8 cellular contexts compared by ENCODE assay signal in the genomic region with DNA sequence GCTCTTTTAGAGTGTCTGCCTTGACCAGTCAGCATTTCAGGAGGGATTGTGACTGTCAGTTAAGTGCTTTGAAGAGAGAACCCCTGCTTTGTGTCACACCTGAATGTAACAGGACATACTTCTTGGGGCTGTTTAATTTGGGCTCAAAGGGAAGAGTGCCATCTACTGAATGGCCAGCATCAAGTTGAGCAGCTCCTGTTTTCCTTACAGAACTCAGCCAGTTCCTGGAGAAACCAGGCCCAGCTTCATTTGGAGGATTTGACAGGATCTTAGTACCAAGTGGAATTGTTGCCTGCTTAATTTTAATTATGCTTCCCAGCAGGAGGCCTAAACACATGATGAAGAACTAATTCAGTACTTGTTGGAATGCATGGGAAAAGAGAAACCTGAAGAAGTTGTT. TPM values are rescaled to one million over a fixed set of nuclear protein-coding genes. Genes with fewer than 3 reads are reported as not detected.
DNase-seq lines count a peak whose midpoint lies in the region; ATAC-seq and TF ChIP-seq lines count a peak whose summit lies in the region.

No MANE protein-coding gene starts in this region.

- H3K79me2 ChIP-seq in DND-41 (ENCODE audit: insufficient read depth, low read length): peaks cover 97% of the 10 kb centered on the region
- H3K79me2 ChIP-seq in Loucy (ENCODE audit: insufficient read depth, low read length): peaks cover 99% of the 10 kb centered on the region

- peaks cover 0 to 22% (median 6%) of the 10 kb centered on the region in 3 donors for H3K36me3 Mint-ChIP-seq in naive thymus-derived CD8-positive, alpha-beta T cell

- peaks cover 35 to 93% (median 90%) of the 10 kb centered on the region in 4 donors for H3K4me1 Mint-ChIP-seq in naive thymus-derived CD8-positive, alpha-beta T cell

- H4K20me1 ChIP-seq in DND-41 (ENCODE audit: insufficient read depth, low read length) (peaks cover 68% of the 10 kb centered on the region), Loucy (ENCODE audit: insufficient read depth, low read length, poor library complexity, severe bottlenecking) (peaks cover 63% of the 10 kb centered on the region)

- H3K4me3 Mint-ChIP-seq in naive thymus-derived CD8-positive, alpha-beta T cell: peak overlapping the region in 8 of 10 donors; percentile 6 to 72 (median 62)

- H3F3A ChIP-seq in Loucy (ENCODE audit: low read depth): no peaks in the 10 kb centered on the region

- H3K9me3 ChIP-seq in DND-41 (ENCODE audit: insufficient read depth, low read length, severe bottlenecking): no peaks in the 10 kb centered on the region
- no peaks in the 10 kb centered on the region for H3K9me3 ChIP-seq in Loucy (ENCODE audit: insufficient read depth, low read depth, low read length)

- ATAC-seq in DND-41 (ENCODE audit: insufficient read depth, low read depth): no peak
- peak in 1 of 2 donors; percentile 26 for ATAC-seq in naive thymus-derived CD8-positive, alpha-beta T cell

- no peak overlapping the region for H3K4me2 ChIP-seq in DND-41 (ENCODE audit: insufficient read depth, low read length)
- H3K4me2 ChIP-seq in Loucy (ENCODE audit: low read depth, low read length, poor library complexity, severe bottlenecking): peak overlapping the region; percentile 37

- DNase-seq in DND-41: no peak
- peak; percentile 45 for DNase-seq in ecto neural progenitor cell (ENCODE audit: low spot score)
- no peak for DNase-seq in naive thymus-derived CD8-positive, alpha-beta T cell
- DNase-seq in NK-92 treated with Interleukin-12 subunit alpha and Interleukin-12 subunit beta, amount 100 ng/mL, for 24 hours (lab: John Stamatoyannopoulos, UW): no peak
- no peak for DNase-seq in SHP77 (lab: John Stamatoyannopoulos, UW)
- DNase-seq in hepatic stellate cell (ENCODE audit: low spot score): no peak
- no peak for DNase-seq in COLO829 (ENCODE audit: low spot score)

- peak overlapping the region; percentile 40 to 91 (median 74) for H3K27ac Mint-ChIP-seq in naive thymus-derived CD8-positive, alpha-beta T cell

- H3K4me3 ChIP-seq in DND-41 (ENCODE audit: low read depth in 1 of 2, low read length in 2 of 2) (no peak overlapping the region), Loucy (ENCODE audit: low read length, poor library complexity, severe bottlenecking) (no peak overlapping the region)

- H3K9me3 Mint-ChIP-seq in naive thymus-derived CD8-positive, alpha-beta T cell: no peaks in the 10 kb centered on the region

- H2AFZ ChIP-seq in DND-41 (ENCODE audit: low read depth, low read length) (no peak overlapping the region), Loucy (ENCODE audit: low read length) (no peak overlapping the region)

- no peak overlapping the region for H3K27ac ChIP-seq in DND-41 (ENCODE audit: low read length)

- POLR2A ChIA-PET in naive thymus-derived CD8-positive, alpha-beta T cell (lab: Charles Lee): interaction anchor here (1.2 kb wide), 1 partner anchor 79 kb away, joined by 3 read pairs; no protein-coding TSS in a partner anchor

- H3K4me1 ChIP-seq in DND-41 (ENCODE audit: insufficient read depth, low read length) (peaks cover 13% of the 10 kb centered on the region), Loucy (ENCODE audit: insufficient read depth, low read length, poor library complexity, severe bottlenecking) (peaks cover 60% of the 10 kb centered on the region)

- H3K27me3 ChIP-seq in DND-41 (ENCODE audit: insufficient read depth, low read length, poor library complexity) (no peaks in the 10 kb centered on the region), Loucy (ENCODE audit: insufficient read depth, low read length, poor library complexity, severe bottlenecking) (no peaks in the 10 kb centered on the region)

- H3K36me3 ChIP-seq in DND-41 (ENCODE audit: insufficient read depth, low read length) (no peaks in the 10 kb centered on the region), Loucy (ENCODE audit: insufficient read depth, low read length) (no peaks in the 10 kb centered on the region)

- H3K9me2 ChIP-seq in Loucy (replicated peaks; ENCODE audit: low read depth, low read length): no peaks in the 10 kb centered on the region

- H3K9ac ChIP-seq in DND-41 (ENCODE audit: low read depth, low read length) (no peak overlapping the region), Loucy (ENCODE audit: low read depth, low read length, poor library complexity, severe bottlenecking) (no peak overlapping the region)

- TF ChIP-seq CTCF in DND-41 (IDR thresholded peaks at IDR 0.05; ENCODE audit: borderline replicate concordance, extremely low read depth, low read length, poor library complexity, severe bottlenecking) (peak; percentile 19), Loucy (conservative IDR thresholded peaks at IDR 0.05; ENCODE audit: low read length) (peak; percentile 55)

- H3K27me3 Mint-ChIP-seq in naive thymus-derived CD8-positive, alpha-beta T cell: no peaks in the 10 kb centered on the region

RNA-seq across cellular contexts. Expression of a gene that starts 8.3 kb away (rescaled TPM):
- total RNA-seq in naive thymus-derived CD8-positive, alpha-beta T cell: 100 to 1,000 TPM; 332 to 358 TPM
- 100 to 1,000 TPM; 356 to 405 (median 359) TPM for polyA plus RNA-seq in naive thymus-derived CD8-positive, alpha-beta T cell
